Comparison of ENCODE assay signal across 21 cellular contexts in the genomic region with DNA sequence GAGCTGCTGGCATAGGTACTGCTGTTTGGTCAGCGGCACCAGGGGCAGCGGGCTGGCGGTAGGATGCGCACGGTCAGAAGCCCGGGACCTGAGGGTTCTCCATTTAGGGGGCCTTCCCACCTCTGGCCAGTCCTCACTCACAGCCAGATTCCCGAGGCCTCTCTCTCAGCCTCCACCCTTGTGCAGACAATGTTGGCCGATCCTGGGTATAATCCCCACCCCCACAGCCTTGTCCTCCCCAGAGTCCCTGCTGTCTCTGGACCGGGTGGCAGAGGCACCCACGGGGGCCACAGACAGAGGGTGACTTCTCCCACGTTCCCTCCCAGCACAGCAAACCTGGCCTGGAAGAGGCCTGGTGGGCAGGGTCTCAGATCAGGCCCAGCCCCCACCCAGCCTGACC. TPM values are rescaled to one million over a fixed set of nuclear protein-coding genes. Genes with fewer than 3 reads are reported as not detected.
"Had no signal": no experiment of that assay in that cellular context is flagged by ENCODE, and none has a peak within 500 bp of the region (broad histone marks: within the 10 kb centered on the region; RNA-seq: fewer than 3 reads in every experiment).

No MANE protein-coding gene starts in this region.

RNA-seq across cellular contexts. Expression of a gene that starts 52.7 kb away (rescaled TPM):
- total RNA-seq: heart left ventricle; kidney epithelial cell; left ventricle myocardium inferior; lung; mesothelial cell of epicardium; mononuclear cell; myocyte; naive thymus-derived CD4-positive, alpha-beta T cell; natural killer cell treated with Interleukin-12 subunit alpha and Interleukin-12 subunit beta and Interleukin-15 and Interleukin-18, amount 100 ng/mL, for 72 hours; neural crest cell; osteoblast; posterior vena cava; psoas muscle; sigmoid colon; stomach; thyroid gland; transverse colon; ureter; uterus had no signal
- polyA plus RNA-seq: heart left ventricle; immature natural killer cell; lung; naive thymus-derived CD4-positive, alpha-beta T cell; psoas muscle; sigmoid colon; small intestine; stomach had no signal
